ENCODE assay signal across 9 cellular contexts in the genomic region with DNA sequence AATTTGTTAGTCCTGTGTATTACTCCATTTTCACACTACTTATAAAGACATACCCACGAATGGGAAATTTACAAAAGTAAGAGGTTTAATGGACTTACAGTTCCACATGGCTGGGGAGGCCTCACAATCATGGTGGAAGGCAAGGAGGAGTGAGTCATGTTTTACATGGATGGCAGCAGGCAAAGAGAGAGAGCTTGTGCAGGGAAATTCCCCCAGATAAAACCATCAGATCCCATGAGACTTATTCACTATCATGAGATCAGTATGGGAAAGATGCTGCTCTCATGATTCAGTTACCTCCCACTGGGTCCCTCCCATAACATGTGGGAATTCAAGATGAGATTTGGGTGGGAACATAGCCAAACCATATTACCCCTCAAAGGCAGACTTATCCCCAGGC. TPM values are rescaled to one million over a fixed set of nuclear protein-coding genes. Genes with fewer than 3 reads are reported as not detected.
A peak's percentile ranks its signal among the peaks of the same experiment; 100 is the strongest.
DNase-seq lines count a peak whose midpoint lies in the region; ATAC-seq, FAIRE-seq and TF ChIP-seq lines count a peak whose summit lies in the region.
"Not testable (repeated sequence)": the region's sequence is repeated elsewhere in the genome, so short reads cannot be mapped to it uniquely, and the experiment has no call there.
"Had no signal": no experiment of that assay in that cellular context is flagged by ENCODE, and none has a peak within 500 bp of the region (broad histone marks: within the 10 kb centered on the region; RNA-seq: fewer than 3 reads in every experiment).

No MANE protein-coding gene starts in this region.

- not testable (repeated sequence) for TF ChIP-seq CTCF in IMR-90 (conservative IDR thresholded peaks at IDR 0.05; ENCODE audit: low read depth, low read length); K562 (IDR thresholded peaks at IDR 0.05 in 2 of 3, conservative IDR thresholded peaks at IDR 0.05 in 1 of 3; ENCODE audit: insufficient read depth in 2 of 3, low read depth in 1 of 3, low read length in 3 of 3)

- not testable (repeated sequence) for H2BK5ac ChIP-seq in IMR-90 (ENCODE audit: low read depth, low read length, poor library complexity, severe bottlenecking)

- not testable (repeated sequence) for H2AK9ac ChIP-seq in IMR-90 (replicated peaks; ENCODE audit: low read depth, low read length, poor library complexity)

- H3K79me1 ChIP-seq in IMR-90 (ENCODE audit: low read depth in 1 of 2, low read length in 2 of 2): not testable (repeated sequence)

- H2AFZ ChIP-seq in ACC112 (ENCODE audit: low read length, unreplicated experiment); IMR-90 (replicated peaks; ENCODE audit: low read length, poor library complexity); K562 (ENCODE audit: low read depth, low read length): not testable (repeated sequence)

- dilution Hi-C loops in IMR-90 (cut with HindIII; ENCODE audit: low sequenced_read_pairs, unreplicated experiment): not testable (repeated sequence)

- H3K9me1 ChIP-seq in IMR-90 (ENCODE audit: insufficient read depth, low read length); K562 (ENCODE audit: control insufficient read depth, insufficient read depth, low read length): not testable (repeated sequence)

- not testable (repeated sequence) for BruUV-seq in IMR-90 (replicated peaks; lab: Mats Ljungman, UMichigan); K562 (replicated peaks; lab: Mats Ljungman, UMichigan)

- CTCF ChIA-PET in IMR-90 (lab: Yijun Ruan, JAX); K562 (lab: Yijun Ruan, JAX; ENCODE audit: low intra/inter-chr PET ratio): not testable (repeated sequence)

- not testable (repeated sequence) for H3K9me3 ChIP-seq in IMR-90 (ENCODE audit: control insufficient read depth, insufficient read depth, low read length); K562 (replicated peaks; ENCODE audit: control insufficient read depth, insufficient read depth, low read depth, low read length)

- H3K4me3 ChIP-seq in ACC112 (ENCODE audit: low read depth, low read length); IMR-90 (ENCODE audit: insufficient read depth, low read depth, low read length); K562; skeletal muscle cell (ENCODE audit: low read depth, low read length): not testable (repeated sequence)

- H4K91ac ChIP-seq in IMR-90 (ENCODE audit: insufficient read depth, low read depth, low read length): not testable (repeated sequence)

- H3K9ac ChIP-seq in IMR-90 (ENCODE audit: low read depth, low read length); K562 (ENCODE audit: insufficient read depth in 1 of 2, low read depth in 2 of 2, low read length in 2 of 2): not testable (repeated sequence)

- H3K27me3 ChIP-seq in ACC112 (ENCODE audit: insufficient read depth, low read length); IMR-90 (ENCODE audit: control insufficient read depth, insufficient read depth, low read length); K562 (ENCODE audit: control insufficient read depth in 2 of 2, insufficient read depth in 2 of 2, low read length in 2 of 2): not testable (repeated sequence)

- H3K4ac ChIP-seq in IMR-90 (ENCODE audit: low read depth, low read length): not testable (repeated sequence)

- not testable (repeated sequence) for TF ChIP-seq POLR2A in IMR-90 (IDR thresholded peaks at IDR 0.05; ENCODE audit: low read depth, low read length); K562 (conservative IDR thresholded peaks at IDR 0.05)

- not testable (repeated sequence) for H2BK15ac ChIP-seq in IMR-90 (ENCODE audit: low read depth, low read length)

- not testable (repeated sequence) for H2BK120ac ChIP-seq in IMR-90 (ENCODE audit: low read depth, low read length)

- TF ChIP-seq EP300 in K562 (IDR thresholded peaks at IDR 0.05; ENCODE audit: low read length): not testable (repeated sequence)

- not testable (repeated sequence) for H4K5ac ChIP-seq in IMR-90 (ENCODE audit: low read depth, low read length)

- not testable (repeated sequence) for H3K56ac ChIP-seq in IMR-90 (ENCODE audit: extremely low read depth, insufficient read depth, low read length)

- DNase-seq in EH (ENCODE audit: low read depth) (peak; percentile 45), IMR-90 (peak; percentile 58), T1000 (lab: John Stamatoyannopoulos, UW) (peak; percentile 53), fibroblast of gingiva (ENCODE audit: low read depth) (peak; percentile 21), glomerular visceral epithelial cell (ENCODE audit: extremely low spot score) (peak; percentile 43), skeletal muscle cell (ENCODE audit: low read depth) (peak; percentile 46)
- not testable (repeated sequence) for DNase-seq in K562 (ENCODE audit: extremely low read depth in 1 of 4, low spot score in 3 of 4)

- not testable (repeated sequence) for TF ChIP-seq RAD21 in IMR-90 (IDR thresholded peaks at IDR 0.05; ENCODE audit: low read length); K562 (CRISPR knock-in tag; conservative IDR thresholded peaks at IDR 0.05 in 1 of 2, IDR thresholded peaks at IDR 0.05 in 1 of 2)

- not testable (repeated sequence) for FAIRE-seq in K562 (lab: Jason Lieb, UNC)

- in situ Hi-C loops in IMR-90 (cut with MboI; ENCODE audit: low sequenced_read_pairs); K562 (cut with MboI): not testable (repeated sequence)

- not testable (repeated sequence) for H3K18ac ChIP-seq in IMR-90 (ENCODE audit: low read depth, low read length)

- H4K20me1 ChIP-seq in IMR-90 (ENCODE audit: insufficient read depth, low read length); K562 (replicated peaks; ENCODE audit: control insufficient read depth, insufficient read depth, low read length): not testable (repeated sequence)

- not testable (repeated sequence) for ATAC-seq in IMR-90 (ENCODE audit: low read depth); K562

- not testable (repeated sequence) for H2AK5ac ChIP-seq in IMR-90 (ENCODE audit: low read depth, low read length)

- H3K27ac ChIP-seq in ACC112 (ENCODE audit: low read depth, low read length): peak overlapping the region; percentile 77
- H3K27ac ChIP-seq in IMR-90 (ENCODE audit: insufficient read depth, low read length); K562 (ENCODE audit: extremely low read depth, low read depth, low read length): not testable (repeated sequence)

- H3K14ac ChIP-seq in IMR-90 (replicated peaks; ENCODE audit: low read depth, low read length): not testable (repeated sequence)

- intact Hi-C loops in IMR-90 (cut with micrococcal nuclease); K562 (cut with micrococcal nuclease): not testable (repeated sequence)

- not testable (repeated sequence) for H3K79me2 ChIP-seq in ACC112 (ENCODE audit: control insufficient read depth, insufficient read depth, low read length, unreplicated experiment); K562 (ENCODE audit: control insufficient read depth, insufficient read depth, low read length)

- not testable (repeated sequence) for H3K36me3 ChIP-seq in ACC112 (ENCODE audit: insufficient read depth, low read length); IMR-90 (ENCODE audit: control insufficient read depth, insufficient read depth, low read length); K562 (ENCODE audit: control insufficient read depth, insufficient read depth, low read length)

- not testable (repeated sequence) for H3K23ac ChIP-seq in IMR-90 (ENCODE audit: low read depth, low read length)

- POLR2A ChIA-PET in IMR-90 (lab: Charles Lee; ENCODE audit: unreplicated experiment): not testable (repeated sequence)
- POLR2A ChIA-PET in K562 (lab: Yijun Ruan, JAX): interaction anchor here (1.2 to 1.9 kb wide), 2 partner anchors 11 to 13 kb away, joined by 3 to 6 read pairs; no protein-coding TSS in a partner anchor

- H2BK20ac ChIP-seq in IMR-90 (ENCODE audit: low read depth, low read length): not testable (repeated sequence)

- WGBS in IMR-90 (ENCODE audit: extremely low coverage in 2 of 2, insufficient read length in 1 of 2), 2 experiments: no CpG with 5 or more reads among the region's 1 CpG
- 0% methylated on average over 1 of the region's 1 CpG for WGBS in K562 (ENCODE audit: insufficient coverage, low coverage, missing lambda C conversion rate)

- not testable (repeated sequence) for H3K4me1 ChIP-seq in ACC112 (ENCODE audit: control insufficient read depth, insufficient read depth, low read length, unreplicated experiment); IMR-90 (ENCODE audit: control insufficient read depth, insufficient read depth, low read length); K562 (replicated peaks in 1 of 2; ENCODE audit: control insufficient read depth in 2 of 2, insufficient read depth in 2 of 2, low read length in 2 of 2)

- not testable (repeated sequence) for H4K8ac ChIP-seq in IMR-90 (ENCODE audit: low read depth in 2 of 2, low read length in 2 of 2)

- not testable (repeated sequence) for H3K4me2 ChIP-seq in IMR-90 (ENCODE audit: low read depth, low read length); K562 (ENCODE audit: insufficient read depth, low read length)

RNA-seq across cellular contexts. Expression of a gene that starts 8.7 kb away (rescaled TPM):
- total RNA-seq in IMR-90 (2012; rRNA removed) (4.7 and 4.8 TPM in 2 replicates), K562 (2014; rRNA removed) (33.1 and 37.5 TPM in 2 replicates), K562 (2014; rRNA removed; fragmentation: Illumina TruSeq; extraction: Trizol) (19.9 and 25.3 TPM in 2 replicates), K562 (2015; rRNA removed; fragmentation: Illumina TruSeq; extraction: Trizol) (30.9 and 31.2 TPM in 2 replicates), K562 (2021) (67.0 and 72.7 TPM in 2 replicates)
- polyA plus RNA-seq in IMR-90 (2012; rRNA removed) (10.6 and 10.7 TPM in 2 replicates), K562 (2011; rRNA removed) (17.9 and 38.9 TPM in 2 replicates), K562 (2014; fragmentation: Illumina TruSeq; extraction: Trizol) (77.7 and 80.1 TPM in 2 replicates), K562 (2014; fragmentation: Nextera tagmentation; extraction: Ambion mirVana) (10 to 100 TPM; 37.1 to 92.3 TPM), K562 (2014; rRNA removed) (38.2 and 43.9 TPM in 2 replicates)
- polyA plus RNA-seq in IMR-90 (2012; cell fraction: cytosol; rRNA removed): 4.1 and 9.9 TPM in 2 replicates
- polyA plus RNA-seq in IMR-90 (2012; cell fraction: nucleus; rRNA removed; ENCODE audit: low replicate concordance): 20.5 and 33.8 TPM in 2 replicates
- total RNA-seq in K562 (2011; cell fraction: chromatin; rRNA removed; ENCODE audit: low replicate concordance): 121 and 199 TPM in 2 replicates
- total RNA-seq in K562 (2011; cell fraction: nucleolus; rRNA removed): 90.1 and 94.5 TPM in 2 replicates
- 71.5 and 90.3 TPM in 2 replicates for total RNA-seq in K562 (2011; cell fraction: nucleoplasm; rRNA removed)
- polyA plus RNA-seq in K562 (2011; cell fraction: cytosol; rRNA removed): 25.3 and 30.2 TPM in 2 replicates
- 141 and 147 TPM in 2 replicates for polyA plus RNA-seq in K562 (2011; cell fraction: nucleus; rRNA removed)
- polyA plus RNA-seq in K562 (2012): 41.9 and 42.0 TPM in 2 replicates
- 23.8 and 25.3 TPM in 2 replicates for polyA minus RNA-seq in K562 (2011; rRNA and poly(A)+ RNA removed)
- polyA minus RNA-seq in K562 (2011; cell fraction: cytosol; rRNA and poly(A)+ RNA removed): 21.7 and 27.2 TPM in 2 replicates
- polyA minus RNA-seq in K562 (2011; cell fraction: nucleus; rRNA and poly(A)+ RNA removed): 27.9 and 34.2 TPM in 2 replicates

RNA-seq across cellular contexts. Expression of a gene that starts 35.7 kb away (rescaled TPM):
- total RNA-seq in IMR-90 (2012; rRNA removed) (2.5 TPM in 2 replicates), K562 (2014; rRNA removed) (0.86 and 1.00 TPM in 2 replicates), K562 (2014; rRNA removed; fragmentation: Illumina TruSeq; extraction: Trizol) (0.40 and 0.54 TPM in 2 replicates), K562 (2015; rRNA removed; fragmentation: Illumina TruSeq; extraction: Trizol) (0.18 and 0.34 TPM in 2 replicates), K562 (2021) (0.60 and 0.72 TPM in 2 replicates)
- polyA plus RNA-seq in IMR-90 (2012; rRNA removed) (2.5 and 2.9 TPM in 2 replicates), K562 (2011; rRNA removed) (0.76 and 1.1 TPM in 2 replicates), K562 (2014; fragmentation: Illumina TruSeq; extraction: Trizol) (0.45 and 0.54 TPM in 2 replicates), K562 (2014; fragmentation: Nextera tagmentation; extraction: Ambion mirVana) (under 1 TPM in 1 of 2 experiments, not detected in 1; 0.07 TPM), K562 (2014; rRNA removed) (0.50 and 1.2 TPM in 2 replicates)
- polyA plus RNA-seq in IMR-90 (2012; cell fraction: cytosol; rRNA removed): 2.5 and 4.7 TPM in 2 replicates
- polyA plus RNA-seq in IMR-90 (2012; cell fraction: nucleus; rRNA removed; ENCODE audit: low replicate concordance): 3.3 and 3.6 TPM in 2 replicates
- 1.6 and 3.1 TPM in 2 replicates for total RNA-seq in K562 (2011; cell fraction: chromatin; rRNA removed; ENCODE audit: low replicate concordance)
- total RNA-seq in K562 (2011; cell fraction: nucleolus; rRNA removed): 2.5 and 3.2 TPM in 2 replicates
- total RNA-seq in K562 (2011; cell fraction: nucleoplasm; rRNA removed): 2.6 and 3.4 TPM in 2 replicates
- 0.49 and 1.4 TPM in 2 replicates for polyA plus RNA-seq in K562 (2011; cell fraction: cytosol; rRNA removed)
- 0.97 and 1.6 TPM in 2 replicates for polyA plus RNA-seq in K562 (2011; cell fraction: nucleus; rRNA removed)
- 0.35 TPM in 2 replicates for polyA plus RNA-seq in K562 (2012)
- polyA minus RNA-seq in K562 (2011; rRNA and poly(A)+ RNA removed): 0.54 and 0.81 TPM in 2 replicates
- polyA minus RNA-seq in K562 (2011; cell fraction: cytosol; rRNA and poly(A)+ RNA removed): 0.86 TPM in 1 of 2 replicates, not detected in the other
- 0.33 and 0.67 TPM in 2 replicates for polyA minus RNA-seq in K562 (2011; cell fraction: nucleus; rRNA and poly(A)+ RNA removed)
- total RNA-seq: CD8-positive, alpha-beta T cell had no signal

RNA-seq across cellular contexts. Expression of a gene that starts 40.6 kb away (rescaled TPM):
- total RNA-seq in IMR-90 (2012; rRNA removed) (45.3 and 54.8 TPM in 2 replicates), K562 (2014; rRNA removed) (36.4 and 44.0 TPM in 2 replicates), K562 (2014; rRNA removed; fragmentation: Illumina TruSeq; extraction: Trizol) (30.3 and 33.8 TPM in 2 replicates), K562 (2015; rRNA removed; fragmentation: Illumina TruSeq; extraction: Trizol) (43.4 and 48.4 TPM in 2 replicates), K562 (2021) (57.9 and 58.9 TPM in 2 replicates)
- polyA plus RNA-seq in IMR-90 (2012; rRNA removed) (65.3 and 65.8 TPM in 2 replicates), K562 (2011; rRNA removed) (42.7 and 50.7 TPM in 2 replicates), K562 (2014; fragmentation: Illumina TruSeq; extraction: Trizol) (45.6 and 47.8 TPM in 2 replicates), K562 (2014; fragmentation: Nextera tagmentation; extraction: Ambion mirVana) (10 to 100 TPM; 14.1 to 27.9 TPM), K562 (2014; rRNA removed) (37.8 and 43.5 TPM in 2 replicates)
- 44.6 and 61.9 TPM in 2 replicates for polyA plus RNA-seq in IMR-90 (2012; cell fraction: cytosol; rRNA removed)
- polyA plus RNA-seq in IMR-90 (2012; cell fraction: nucleus; rRNA removed; ENCODE audit: low replicate concordance): 135 and 140 TPM in 2 replicates
- total RNA-seq in K562 (2011; cell fraction: chromatin; rRNA removed; ENCODE audit: low replicate concordance): 86.0 and 173 TPM in 2 replicates
- total RNA-seq in K562 (2011; cell fraction: nucleolus; rRNA removed): 132 and 135 TPM in 2 replicates
- total RNA-seq in K562 (2011; cell fraction: nucleoplasm; rRNA removed): 113 and 115 TPM in 2 replicates
- polyA plus RNA-seq in K562 (2011; cell fraction: cytosol; rRNA removed): 44.5 and 48.5 TPM in 2 replicates
- 131 and 161 TPM in 2 replicates for polyA plus RNA-seq in K562 (2011; cell fraction: nucleus; rRNA removed)
- polyA plus RNA-seq in K562 (2012): 41.3 and 59.8 TPM in 2 replicates
- 24.4 and 30.9 TPM in 2 replicates for polyA minus RNA-seq in K562 (2011; rRNA and poly(A)+ RNA removed)
- polyA minus RNA-seq in K562 (2011; cell fraction: cytosol; rRNA and poly(A)+ RNA removed): 21.5 and 24.7 TPM in 2 replicates
- 25.7 and 38.8 TPM in 2 replicates for polyA minus RNA-seq in K562 (2011; cell fraction: nucleus; rRNA and poly(A)+ RNA removed)
